Comparison of ENCODE assay signal across 9 cellular contexts in the genomic region with DNA sequence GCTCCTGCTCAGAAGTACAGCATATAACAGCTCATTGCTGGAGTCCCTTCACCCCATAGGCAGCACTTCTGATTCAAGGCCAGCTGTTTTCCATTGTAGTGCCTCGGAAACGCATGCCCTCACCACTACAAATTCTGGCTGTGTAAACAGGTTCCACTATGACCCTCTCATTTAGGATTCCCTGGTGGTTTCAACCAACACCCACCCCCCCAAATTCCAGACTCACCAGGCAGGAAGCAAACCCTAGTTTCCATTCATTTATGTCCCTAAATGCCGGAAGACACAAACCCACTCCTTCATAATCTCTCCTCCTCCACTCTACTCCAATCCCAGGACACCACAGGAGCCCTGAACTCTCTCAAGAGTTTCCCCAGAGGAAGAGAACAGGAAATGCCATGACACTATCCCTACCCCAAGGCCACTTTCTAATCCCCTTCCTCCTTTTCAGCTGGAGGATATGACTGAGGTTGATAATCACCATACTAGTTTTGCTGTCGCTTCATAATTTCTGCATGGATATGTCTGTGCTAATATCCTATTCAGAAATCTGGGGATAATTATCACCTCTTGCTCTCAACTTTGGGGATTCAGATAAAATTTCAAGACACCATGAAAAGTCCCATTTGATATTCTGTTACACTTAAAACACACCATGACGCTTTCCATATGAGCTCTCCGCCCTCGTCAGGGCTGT.
DNase-seq lines count a peak whose midpoint lies in the region; ATAC-seq and TF ChIP-seq lines count a peak whose summit lies in the region.
"Had no signal": no experiment of that assay in that cellular context is flagged by ENCODE, and none has a peak within 500 bp of the region (broad histone marks: within the 10 kb centered on the region; RNA-seq: fewer than 3 reads in every experiment).

No MANE protein-coding gene starts in this region.

- peak; percentile 85 for DNase-seq in NOMO-1 treated with DMSO at 0.1 percent for 48 hours (lab: John Stamatoyannopoulos, UW; ENCODE audit: unreplicated experiment)
- DNase-seq in mammary epithelial cell, result no peak
- no peak for DNase-seq in right lobe of liver
- no peak for DNase-seq in thoracic aorta (ENCODE audit: low spot score)
- no peak for DNase-seq in NCI-H510A treated with DMSO at 0.1 percent for 48 hours (lab: John Stamatoyannopoulos, UW)
- DNase-seq in effector memory CD4-positive, alpha-beta T cell, result no peak
- DNase-seq in NCI-H226, result no peak
- DNase-seq: activated CD4-positive, alpha-beta T cell treated with anti-CD3 and anti-CD28 coated beads, Interleukin-2, amount 10 ng/mL, durations not matched to agents 24 days and 14 days; naive B cell had no signal

- no peak overlapping the region for H3K4me3 ChIP-seq in mammary epithelial cell (replicated peaks in 1 of 3; ENCODE audit: insufficient read depth in 1 of 3, low read depth in 2 of 3, low read length in 3 of 3)
- no peak overlapping the region for H3K4me3 ChIP-seq in right lobe of liver
- H3K4me3 ChIP-seq in thoracic aorta, result peak overlapping the region; percentile 8
- H3K4me3 ChIP-seq in effector memory CD4-positive, alpha-beta T cell (ENCODE audit: insufficient read depth, low read depth, low read length, poor library complexity, severe bottlenecking), result no peak overlapping the region

- 70% methylated on average over 7 of the region's 7 CpGs for WGBS in mammary epithelial cell (ENCODE audit: low coverage, missing lambda C conversion rate)
- 30% methylated on average over 7 of the region's 7 CpGs for WGBS in right lobe of liver (ENCODE audit: insufficient coverage, low coverage, low lambda C conversion rate, missing lambda C conversion rate)

- no peak for TF ChIP-seq CTCF in mammary epithelial cell (conservative IDR thresholded peaks at IDR 0.05 in 1 of 2, IDR thresholded peaks at IDR 0.05 in 1 of 2; ENCODE audit: extremely low read depth in 1 of 2, insufficient read depth in 1 of 2, low read depth in 1 of 2, low read length in 2 of 2)
- no peak for TF ChIP-seq CTCF in right lobe of liver (IDR thresholded peaks at IDR 0.05)
- no peak for TF ChIP-seq CTCF in thoracic aorta (IDR thresholded peaks at IDR 0.05)

- TF ChIP-seq POLR2A in right lobe of liver (IDR thresholded peaks at IDR 0.05), result no peak

- in situ Hi-C loops in mammary epithelial cell (cut with MboI; ENCODE audit: low sequenced_read_pairs in 2 of 2), result no loop called here

- H3K27me3 ChIP-seq in mammary epithelial cell (ENCODE audit: insufficient read depth, low read length) (no peaks in the 10 kb centered on the region), right lobe of liver (no peaks in the 10 kb centered on the region), thoracic aorta (replicated peaks; ENCODE audit: insufficient read depth) (no peaks in the 10 kb centered on the region)
- no peaks in the 10 kb centered on the region for H3K27me3 ChIP-seq in effector memory CD4-positive, alpha-beta T cell (replicated peaks; ENCODE audit: control insufficient read depth, insufficient read depth, low read length, poor library complexity, severe bottlenecking)

- H4K20me1 ChIP-seq in mammary epithelial cell (ENCODE audit: insufficient read depth, low read length), result no peaks in the 10 kb centered on the region

- H2AFZ ChIP-seq in mammary epithelial cell (ENCODE audit: low read depth, low read length), result no peak overlapping the region

- intact Hi-C loops in mammary epithelial cell (cut with micrococcal nuclease), result no loop called here
- intact Hi-C loops in right lobe of liver (cut with DNase I), result no loop called here

- H3K9ac ChIP-seq in mammary epithelial cell (ENCODE audit: insufficient read depth, low read length), result no peak overlapping the region

- H3K4me1 ChIP-seq in mammary epithelial cell (ENCODE audit: insufficient read depth, low read length) (peaks cover 10% of the 10 kb centered on the region), right lobe of liver (no peaks in the 10 kb centered on the region), thoracic aorta (ENCODE audit: control insufficient read depth in 1 of 2, low read depth in 2 of 2) (peaks cover 0 to 9% of the 10 kb centered on the region in 2 donors)
- no peaks in the 10 kb centered on the region for H3K4me1 ChIP-seq in effector memory CD4-positive, alpha-beta T cell (ENCODE audit: control insufficient read depth, insufficient read depth, low read length, poor library complexity, severe bottlenecking)

- no TSS peak for BruUV-seq in mammary epithelial cell (replicated peaks; lab: Mats Ljungman, UMichigan)

- no peaks in the 10 kb centered on the region for H3K79me2 ChIP-seq in mammary epithelial cell (ENCODE audit: insufficient read depth, low read length)

- H3K4me2 ChIP-seq in mammary epithelial cell (ENCODE audit: insufficient read depth, low read depth, low read length), result peak overlapping the region; percentile 18

- ATAC-seq in right lobe of liver (peak; percentile 74 to 84 (median 80)), thoracic aorta (ENCODE audit: insufficient number of reproducible peaks, low FRiP score, low read depth) (no peak)

- H3K36me3 ChIP-seq in mammary epithelial cell (ENCODE audit: insufficient read depth, low read length), result no peaks in the 10 kb centered on the region
- H3K36me3 ChIP-seq in right lobe of liver, result no peaks in the 10 kb centered on the region
- no peaks in the 10 kb centered on the region for H3K36me3 ChIP-seq in thoracic aorta
- no peaks in the 10 kb centered on the region for H3K36me3 ChIP-seq in effector memory CD4-positive, alpha-beta T cell (ENCODE audit: control insufficient read depth, insufficient read depth, low read length)

- dilution Hi-C loops in mammary epithelial cell (cut with HindIII; ENCODE audit: low sequenced_read_pairs), result no loop called here

- H3K27ac ChIP-seq in mammary epithelial cell (ENCODE audit: insufficient read depth, low read depth, low read length) (no peak overlapping the region), right lobe of liver (peak overlapping the region; percentile 14 to 29 (median 20)), thoracic aorta (peak overlapping the region in 1 of 2 donors; percentile 54)
- no peak overlapping the region for H3K27ac ChIP-seq in effector memory CD4-positive, alpha-beta T cell (ENCODE audit: insufficient read depth, low read length, poor library complexity, severe bottlenecking)

- no peaks in the 10 kb centered on the region for H3K9me3 ChIP-seq in mammary epithelial cell (replicated peaks; ENCODE audit: insufficient read depth, low read length)
- H3K9me3 ChIP-seq in right lobe of liver, result no peaks in the 10 kb centered on the region
- H3K9me3 ChIP-seq in thoracic aorta, result peaks cover 5% of the 10 kb centered on the region
- no peaks in the 10 kb centered on the region for H3K9me3 ChIP-seq in effector memory CD4-positive, alpha-beta T cell (ENCODE audit: control insufficient read depth, low read length)

- CTCF ChIA-PET in mammary epithelial cell (lab: Charles Lee; ENCODE audit: low non-redundant PET), result no interaction called here

Comparison
In these comparisons a context has a peak if more than half of its experiments do, and no peak if none do; other contexts are left out.
1. H3K27ac ChIP-seq: peak in right lobe of liver (3 of 3); none in mammary epithelial cell (single experiment) and effector memory CD4-positive, alpha-beta T cell (single experiment).